Comparison of ENCODE assay signal across 3 cellular contexts in the genomic region with DNA sequence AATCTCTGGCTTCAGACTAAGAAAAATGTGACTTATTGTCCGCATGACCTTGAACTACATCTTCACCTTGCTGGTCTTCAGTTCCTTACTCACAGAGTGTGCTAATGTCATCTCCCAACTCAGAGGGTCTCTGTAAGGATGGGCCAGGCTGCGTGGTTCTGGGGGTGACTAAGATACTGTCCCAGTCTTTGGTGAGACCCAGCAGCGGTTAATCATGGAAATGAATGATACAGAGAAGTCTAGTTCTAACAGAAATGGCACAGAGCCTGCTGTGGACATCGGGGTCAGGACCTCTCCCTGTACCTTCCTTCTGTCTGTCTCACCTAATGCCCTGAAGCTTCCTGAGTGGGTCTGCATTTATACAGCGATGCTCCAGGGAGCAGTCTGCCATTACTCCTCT.
"Had no signal": no experiment of that assay in that cellular context is flagged by ENCODE, and none has a peak within 500 bp of the region (broad histone marks: within the 10 kb centered on the region; RNA-seq: fewer than 3 reads in every experiment).

No MANE protein-coding gene starts in this region.

- DNase-seq: GDM1, GF-D8 had no signal

- ATAC-seq: GM12878 had no signal

- H3K4me3 ChIP-seq: GM12878 had no signal
